8 cellular contexts compared by ENCODE assay signal in genomic region chr7:117212969-117213877, GRCh38.
DNase-seq lines count a peak whose midpoint lies in the region; TF ChIP-seq lines count a peak whose summit lies in the region.

No MANE protein-coding gene starts in this region.

- H3K79me2 ChIP-seq in GM23248 (ENCODE audit: insufficient read depth) = no peaks in the 10 kb centered on the region

- no peaks in the 10 kb centered on the region for H3K9me3 Mint-ChIP-seq in immature natural killer cell

- H4K20me1 ChIP-seq in GM23248 (ENCODE audit: insufficient read depth) = no peaks in the 10 kb centered on the region

- WGBS in GM23248 (ENCODE audit: low coverage in 1 of 2, low lambda C conversion rate in 2 of 2, missing lambda C conversion rate in 2 of 2), 2 experiments = 46 to 55% methylated on average over 5 of the region's 5 CpGs

- no peaks in the 10 kb centered on the region for H3K27me3 ChIP-seq in GM23248 (replicated peaks; ENCODE audit: insufficient read depth)

- H3K9me3 ChIP-seq in GM23248 (ENCODE audit: low read depth) = no peaks in the 10 kb centered on the region

- H3K4me3 ChIP-seq in GM12864 (ENCODE audit: low read depth, low read length) (no peak overlapping the region), GM23248 (0 out of 2 replicates have a peak overlapping the region, but pooled peaks have one; percentile 10), astrocyte of the spinal cord (ENCODE audit: low read depth, low read length) (no peak overlapping the region)

- no peak overlapping the region for H2AFZ ChIP-seq in GM23248

- peaks cover 12% of the 10 kb centered on the region for H3F3A ChIP-seq in GM23248 (ENCODE audit: insufficient read depth)

- DNase-seq in GM12864 (ENCODE audit: low read depth) (peak; percentile 38), GM23248 (peak; percentile 73), LHCN-M2 (ENCODE audit: low read depth) (peak; percentile 64), SKM-1 treated with dmso at 0.1 percent for 144 hours (lab: John Stamatoyannopoulos, UW; ENCODE audit: unreplicated experiment) (peak; percentile 45), astrocyte of the spinal cord (ENCODE audit: low read depth, low spot score) (peak; percentile 73), immature natural killer cell (peak in 2 of 3 donors; percentile 9 to 23), activated gamma-delta T cell treated with Interleukin-2 at 50 U/mL for 16 hours (no peak)
- peak; percentile 41 for DNase-seq in stimulated activated CD4-positive, alpha-beta T cell treated with anti-CD3 and anti-CD28 coated beads, Interleukin-1b, Interleukin-23, amount 100 ng/mL, for 48 hours

- peak; percentile 96 for TF ChIP-seq CTCF in GM12864 (IDR thresholded peaks at IDR 0.05; ENCODE audit: low read depth, low read length, missing control alignments)
- peak; percentile 97 for TF ChIP-seq CTCF in astrocyte of the spinal cord (IDR thresholded peaks at IDR 0.05; ENCODE audit: low read depth, low read length)

- H3K4me3 Mint-ChIP-seq in immature natural killer cell = no peak overlapping the region

- no peaks in the 10 kb centered on the region for H3K4me1 Mint-ChIP-seq in immature natural killer cell

- H3K36me3 Mint-ChIP-seq in immature natural killer cell = peaks cover 4 to 9% (median 4%) of the 10 kb centered on the region in 3 donors

- no peak overlapping the region for H3K27ac Mint-ChIP-seq in immature natural killer cell

- H3K27me3 Mint-ChIP-seq in immature natural killer cell (ENCODE audit: low read depth in 3 of 3) = no peaks in the 10 kb centered on the region

- H3K4me2 ChIP-seq in GM23248 (ENCODE audit: unreplicated experiment) = peak overlapping the region; percentile 73

- peak overlapping the region; percentile 25; the same call in 1 of the 2 replicates for H3K27ac ChIP-seq in GM23248

- peak overlapping the region; percentile 33; the same call in 1 of the 2 replicates for H3K9ac ChIP-seq in GM23248

- in situ Hi-C loops in GM23248 (cut with MboI) (loop anchor here (10.0 kb wide), 1 partner anchor 172 kb away; no protein-coding TSS in a partner anchor), astrocyte of the spinal cord (cut with HindIII; ENCODE audit: low sequenced_read_pairs) (no loop called here)

- H3K36me3 ChIP-seq in GM23248 (ENCODE audit: low read depth) = no peaks in the 10 kb centered on the region; the same call in 1 of the 2 replicates

- H3K4me1 ChIP-seq in GM23248 (ENCODE audit: insufficient read depth) = peaks cover 28% of the 10 kb centered on the region

- no peaks in the 10 kb centered on the region for H3K9me2 ChIP-seq in GM23248 (ENCODE audit: insufficient read depth)
